In the genomic region with DNA sequence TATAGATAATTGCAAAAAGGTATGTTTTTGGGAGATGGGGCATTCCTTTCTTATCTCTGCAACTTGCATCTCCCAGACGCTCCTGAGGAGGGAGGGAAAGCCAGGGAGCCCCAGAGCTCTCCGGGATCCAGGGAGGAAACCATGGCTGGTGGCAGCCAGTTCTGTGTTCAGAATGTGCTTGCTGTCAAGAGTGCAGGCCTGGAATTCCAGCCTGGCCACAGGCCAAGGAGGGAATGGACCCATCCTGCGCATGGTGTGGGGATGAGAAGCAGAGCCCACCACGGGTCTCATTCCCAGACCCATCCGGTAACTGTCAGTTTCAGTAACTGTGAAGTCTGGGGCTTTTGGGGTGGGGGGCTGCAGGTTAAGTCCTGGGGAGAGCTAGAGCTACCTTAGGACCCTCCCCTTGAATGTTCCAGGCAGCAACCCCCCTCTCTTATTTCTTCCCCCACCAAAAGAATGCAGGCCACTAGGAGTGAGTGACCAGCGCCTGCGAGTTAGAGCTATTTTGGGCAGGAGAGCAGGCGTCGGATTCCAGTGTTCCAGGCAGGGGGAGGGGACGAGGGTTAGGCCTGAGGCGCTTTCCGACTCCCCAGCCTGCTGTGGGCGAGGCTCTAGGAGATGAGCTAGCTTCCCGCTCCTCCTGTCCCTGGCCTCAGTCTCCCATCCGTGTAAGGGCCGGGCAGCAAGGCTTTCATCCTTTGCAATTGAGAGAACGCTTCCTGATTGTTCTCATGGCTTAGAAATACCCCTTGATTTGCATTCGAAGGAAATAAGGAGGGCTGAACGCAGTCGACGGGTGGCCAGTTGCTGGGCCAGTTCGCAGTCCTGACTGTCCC, we compare ENCODE assay signal across 8 cellular contexts. TPM values are rescaled to one million over a fixed set of nuclear protein-coding genes. Genes with fewer than 3 reads are reported as not detected.
DNase-seq lines count a peak whose midpoint lies in the region; ATAC-seq and TF ChIP-seq lines count a peak whose summit lies in the region.

No MANE protein-coding gene starts in this region.

- CTCF ChIA-PET in Calu3 (lab: Charles Lee) (interaction anchor here (1.0 to 3.4 kb wide), 3 partner anchors 16 to 70 kb away, joined by 4 to 10 read pairs (median 6); no protein-coding TSS in a partner anchor), T-cell (lab: Charles Lee) (interaction anchor here in 1 of 2 donors (0.8 to 2.8 kb wide), 4 partner anchors 20 to 752 kb away, joined by 3 to 34 read pairs (median 5); a partner anchor contains a TSS)

- peak overlapping the region; percentile 96 to 99 (median 96) for H3K27ac ChIP-seq in upper lobe of left lung

- H3K27me3 Mint-ChIP-seq in Calu3 (ENCODE audit: unreplicated experiment) = no peaks in the 10 kb centered on the region
- H3K27me3 Mint-ChIP-seq in T-cell = no peaks in the 10 kb centered on the region

- TSS peak; percentile 87 for BruUV-seq in Calu3 (replicated peaks; lab: Mats Ljungman, UMichigan)

- DNase-seq in Calu3 (peak; percentile 72), T-cell (peak in 3 of 34 experiments; percentile 2 to 5 (median 4)), epithelial cell of proximal tubule (ENCODE audit: low read depth) (no peak), upper lobe of left lung (peak in 1 of 2 donors; percentile 77), NCI-H1092 treated with DMSO at 0.1 percent for 48 hours (lab: John Stamatoyannopoulos, UW) (no peak)

- H3K4me3 ChIP-seq in epithelial cell of proximal tubule (ENCODE audit: low read depth, low read length) (peak overlapping the region; percentile 49), mononuclear cell (ENCODE audit: low read length) (peak overlapping the region; percentile 63), upper lobe of left lung (peak overlapping the region; percentile 35 to 91 (median 77))

- POLR2A ChIA-PET in T-cell (lab: Charles Lee) = interaction anchor here in 1 of 2 donors (0.7 to 1.5 kb wide), 4 partner anchors 41 to 376 kb away, joined by 3 to 5 read pairs (median 4); a partner anchor contains a TSS

- H3K27ac Mint-ChIP-seq in Calu3 (ENCODE audit: unreplicated experiment) = peak overlapping the region; percentile 84
- H3K27ac Mint-ChIP-seq in T-cell = peak overlapping the region; percentile 88 to 94

- ATAC-seq in HG02571 (IDR thresholded peaks at IDR 0.05; ENCODE audit: unreplicated experiment) (peak; percentile 0), T-cell (replicated peaks in 1 of 4) (no peak), upper lobe of left lung (ENCODE audit: low FRiP score in 2 of 2) (peak; percentile 62 to 84), GM18907 (IDR thresholded peaks at IDR 0.05; ENCODE audit: unreplicated experiment) (no peak)

- H3K9me3 Mint-ChIP-seq in Calu3 (ENCODE audit: low read depth, unreplicated experiment) (no peaks in the 10 kb centered on the region), T-cell (no peaks in the 10 kb centered on the region)

- intact Hi-C loops in Calu3 (cut with micrococcal nuclease; ENCODE audit: unreplicated experiment) = loop anchor here (5.0 kb wide), 1 partner anchor 203 kb away; a partner anchor contains a TSS

- peaks cover 14% of the 10 kb centered on the region for H3K4me1 Mint-ChIP-seq in Calu3 (ENCODE audit: low read depth, unreplicated experiment)
- H3K4me1 Mint-ChIP-seq in T-cell = peaks cover 23 to 29% (median 26%) of the 10 kb centered on the region in 3 donors

- TF ChIP-seq CTCF in Calu3 (IDR thresholded peaks at IDR 0.05; ENCODE audit: unreplicated experiment) (no peak), epithelial cell of proximal tubule (conservative IDR thresholded peaks at IDR 0.05; ENCODE audit: low read depth, low read length) (no peak), upper lobe of left lung (IDR thresholded peaks at IDR 0.05) (no peak)

- H3K4me3 Mint-ChIP-seq in Calu3 (ENCODE audit: low read depth, unreplicated experiment) (peak overlapping the region; percentile 69), T-cell (peak overlapping the region; percentile 83 to 88 (median 86))

- H3K27me3 ChIP-seq in mononuclear cell (ENCODE audit: insufficient read depth, low read length) (no peaks in the 10 kb centered on the region), upper lobe of left lung (no peaks in the 10 kb centered on the region)

- H3K9me3 ChIP-seq in mononuclear cell (ENCODE audit: low read depth, low read length) = no peaks in the 10 kb centered on the region
- H3K9me3 ChIP-seq in upper lobe of left lung = no peaks in the 10 kb centered on the region

- TF ChIP-seq EP300 in upper lobe of left lung (IDR thresholded peaks at IDR 0.05) = no peak

- H3K36me3 Mint-ChIP-seq in Calu3 (ENCODE audit: insufficient read depth, unreplicated experiment) = peaks cover 51% of the 10 kb centered on the region
- no peaks in the 10 kb centered on the region for H3K36me3 Mint-ChIP-seq in T-cell

- H3K4me1 ChIP-seq in mononuclear cell (ENCODE audit: insufficient read depth, low read length) (peaks cover 30% of the 10 kb centered on the region), upper lobe of left lung (peaks cover 28 to 52% (median 36%) of the 10 kb centered on the region in 4 donors)

- TF ChIP-seq POLR2A in upper lobe of left lung (IDR thresholded peaks at IDR 0.05) = peak in 3 of 4 donors; percentile 6 to 42 (median 12)

- WGBS in upper lobe of left lung, 2 donors = 13 to 19% methylated on average over 9 to 22 of the region's 22 CpGs

- H3K36me3 ChIP-seq in upper lobe of left lung = peaks cover 0 to 4% (median 0%) of the 10 kb centered on the region in 4 donors

RNA-seq across cellular contexts. Expression of a gene that starts 0.8 kb away (rescaled TPM):
- total RNA-seq in Calu3 (2022) = 164 and 226 TPM in 2 replicates
- 10 to 100 TPM; 16.5 to 19.4 (median 18.1) TPM for total RNA-seq in T-cell
- total RNA-seq in epithelial cell of proximal tubule = 43.6 and 77.2 TPM in 2 replicates
- 9.4 TPM for total RNA-seq in mononuclear cell
- total RNA-seq in upper lobe of left lung = 100 to 1,000 TPM in 1 of 6 donors, 10 to 100 TPM in 5; 22.0 to 104 (median 73.5) TPM

RNA-seq across cellular contexts. Expression of a gene that starts 40.1 kb away (rescaled TPM):
- total RNA-seq in Calu3 (2022) = 14.2 and 15.8 TPM in 2 replicates
- 10 to 100 TPM; 17.5 to 26.1 (median 24.1) TPM for total RNA-seq in T-cell
- total RNA-seq in epithelial cell of proximal tubule = 0.22 and 1.2 TPM in 2 replicates
- 3.7 TPM for total RNA-seq in mononuclear cell
- 10 to 100 TPM in 2 of 6 donors, 1 to 10 TPM in 4; 1.0 to 23.9 (median 8.0) TPM for total RNA-seq in upper lobe of left lung

RNA-seq across cellular contexts. Expression of a gene that starts 47.0 kb away (rescaled TPM):
- total RNA-seq in Calu3 (2022) (8.5 and 9.7 TPM in 2 replicates), T-cell (10 to 100 TPM in 4 of 5 donors, 1 to 10 TPM in 1; 9.6 to 14.1 (median 11.1) TPM), epithelial cell of proximal tubule (2.3 and 2.5 TPM in 2 replicates), mononuclear cell (2.6 TPM), upper lobe of left lung (10 to 100 TPM in 3 of 6 donors, 1 to 10 TPM in 3; 2.3 to 59.7 (median 11.4) TPM)

RNA-seq across cellular contexts. Expression of a gene that starts 57.0 kb away (rescaled TPM):
- total RNA-seq in Calu3 (2022) = 33.6 and 35.6 TPM in 2 replicates
- 10 to 100 TPM; 22.8 to 38.2 (median 34.3) TPM for total RNA-seq in T-cell
- 16.9 and 21.7 TPM in 2 replicates for total RNA-seq in epithelial cell of proximal tubule
- total RNA-seq in mononuclear cell = 15.3 TPM
- 10 to 100 TPM; 21.8 to 52.3 (median 39.5) TPM for total RNA-seq in upper lobe of left lung

RNA-seq across cellular contexts. Expression of a gene that starts 57.5 kb away (rescaled TPM):
- total RNA-seq in Calu3 (2022) (313 and 352 TPM in 2 replicates), T-cell (100 to 1,000 TPM; 247 to 279 (median 269) TPM), epithelial cell of proximal tubule (355 and 504 TPM in 2 replicates), mononuclear cell (595 TPM), upper lobe of left lung (100 to 1,000 TPM; 206 to 611 (median 456) TPM)

Comparison
In these comparisons a context has a peak if more than half of its experiments do, and no peak if none do; other contexts are left out.
1. ATAC-seq: peak in HG02571 (single experiment) and upper lobe of left lung (2 of 2); none in T-cell (0 of 4) and GM18907 (single experiment).
2. Peak in every context shown above with its lines, with median percentiles within 50 percentile points of each other: H3K4me3 ChIP-seq.